ENCODE assay signal across 27 cellular contexts in the genomic region with DNA sequence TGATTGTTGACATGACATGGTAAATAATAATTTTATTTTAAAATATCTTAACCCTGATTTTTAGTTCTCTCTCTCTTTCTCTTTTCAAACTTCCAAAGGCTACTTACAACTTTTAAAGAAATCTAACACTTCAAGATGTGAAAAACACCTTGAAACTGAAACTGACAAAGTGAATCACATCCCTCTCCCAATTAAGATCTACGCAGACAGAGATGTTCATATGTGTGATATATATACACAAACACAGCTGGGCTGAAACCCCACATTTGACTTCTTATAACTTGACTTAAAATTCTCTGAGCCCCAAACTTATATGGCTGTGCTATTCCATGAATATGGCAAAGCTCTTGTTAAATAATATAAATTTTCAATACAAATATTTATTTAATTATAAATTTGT.
"Had no signal": no experiment of that assay in that cellular context is flagged by ENCODE, and none has a peak within 500 bp of the region (broad histone marks: within the 10 kb centered on the region; RNA-seq: fewer than 3 reads in every experiment).

No MANE protein-coding gene starts in this region.

- H3K4me1 ChIP-seq: stomach, suprapubic skin, testis, thyroid gland, tibial artery, tibial nerve, transverse colon, upper lobe of left lung, upper lobe of right lung, uterus, vagina had no signal

- ATAC-seq: stimulated activated effector memory CD8-positive, alpha-beta T cell treated with anti-CD3 and anti-CD28 coated beads, Interleukin-12 subunit alpha, Interleukin-12 subunit beta, amount 100 ng/mL, for 72 hours; stimulated activated memory B cell treated with anti-CD40 and anti-IgM and Interleukin-4, amounts not matched to agents 10 μg/mL and 1 μg/mL and 100 μg/mL, for 72 hours; stimulated activated naive B cell treated with anti-CD40 and anti-IgM and Interleukin-4, amounts not matched to agents 10 μg/mL and 1 μg/mL and 100 μg/mL, for 72 hours; stimulated activated naive CD8-positive, alpha-beta T cell treated with anti-CD3 and anti-CD28 coated beads, Interleukin-15, amount 100 ng/mL, for 72 hours; stimulated activated naive CD8-positive, alpha-beta T cell treated with anti-CD3 and anti-CD28 coated beads, Interleukin-15, Interleukin-2, amounts not matched to agents 100 U/mL and 50 U/mL, for 24 hours; upper lobe of right lung had no signal

- H3K9me3 ChIP-seq: suprapubic skin, testis, thoracic aorta, thyroid gland, tibial artery, tibial nerve, transverse colon, upper lobe of left lung, upper lobe of right lung, uterus, vagina had no signal

- DNase-seq: stimulated activated CD4-positive, alpha-beta T cell treated with anti-CD3 and anti-CD28 coated beads, Interleukin-2, amount 100 ng/mL, for 48 hours; stimulated activated CD4-positive, alpha-beta T cell treated with anti-CD3 and anti-CD28 coated beads, Interleukin-4, amount 100 ng/mL, for 1 hour; stimulated activated CD4-positive, alpha-beta T cell treated with anti-CD3 and anti-CD28 coated beads, Interleukin-4, amount 100 ng/mL, for 24 hours; stimulated activated CD4-positive, alpha-beta T cell treated with anti-CD3 and anti-CD28 coated beads, Interleukin-4, amount 100 ng/mL, for 4 hours; stimulated activated CD8-positive, alpha-beta memory T cell treated with anti-CD3 and anti-CD28 coated beads, Interleukin-4, amount 100 ng/mL, for 48 hours; stimulated activated naive B cell treated with anti-CD40 and anti-IgM and Interleukin-4, amounts not matched to agents 10 μg/mL and 1 μg/mL and 100 μg/mL, for 72 hours; stimulated activated naive CD4-positive, alpha-beta T cell; stimulated activated naive CD4-positive, alpha-beta T cell treated with Interleukin-2 at 50 U/mL for 16 hours; stimulated activated naive CD8-positive, alpha-beta T cell treated with anti-CD3 and anti-CD28 coated beads, Interleukin-15, amount 100 ng/mL, for 72 hours; stimulated activated naive CD8-positive, alpha-beta T cell treated with anti-CD3 and anti-CD28 coated beads, Interleukin-15, Interleukin-2, amounts not matched to agents 100 U/mL and 50 U/mL, for 24 hours; stomach; substantia nigra; testis; thyroid gland; tibial artery; transverse colon; trophoblast cell; upper lobe of left lung; upper lobe of right lung; uterus had no signal

- H3K36me3 ChIP-seq: stomach, suprapubic skin, thoracic aorta, thyroid gland, tibial artery, tibial nerve, transverse colon, upper lobe of left lung, upper lobe of right lung, uterus, vagina had no signal

- H3K4me3 ChIP-seq: stomach, suprapubic skin, testis, thoracic aorta, thyroid gland, tibial artery, tibial nerve, transverse colon, upper lobe of left lung, upper lobe of right lung, uterus, vagina had no signal

- H3K27me3 ChIP-seq: stomach, suprapubic skin, testis, thyroid gland, tibial artery, tibial nerve, transverse colon, upper lobe of left lung, upper lobe of right lung, uterus, vagina had no signal

- H3K27ac ChIP-seq: stomach, suprapubic skin, testis, thoracic aorta, thyroid gland, tibial artery, tibial nerve, transverse colon, upper lobe of left lung, upper lobe of right lung, uterus, vagina had no signal

- FAIRE-seq: urothelium cell line had no signal
